ENCODE assay signal across 1 cellular context in genomic region chr22:42533638-42533977, GRCh38.
A peak's percentile ranks its signal among the peaks of the same experiment; 100 is the strongest.
TF ChIP-seq lines count a peak whose summit lies in the region.

No MANE protein-coding gene starts in this region.

TF ChIP-seq in HepG2, 621 proteins besides CTCF, POLR2A, EP300 and RAD21:
- no peak for TF ChIP-seq BRD4 (CRISPR knock-in tag; IDR thresholded peaks at IDR 0.05)
- TF ChIP-seq, protein P1, sequence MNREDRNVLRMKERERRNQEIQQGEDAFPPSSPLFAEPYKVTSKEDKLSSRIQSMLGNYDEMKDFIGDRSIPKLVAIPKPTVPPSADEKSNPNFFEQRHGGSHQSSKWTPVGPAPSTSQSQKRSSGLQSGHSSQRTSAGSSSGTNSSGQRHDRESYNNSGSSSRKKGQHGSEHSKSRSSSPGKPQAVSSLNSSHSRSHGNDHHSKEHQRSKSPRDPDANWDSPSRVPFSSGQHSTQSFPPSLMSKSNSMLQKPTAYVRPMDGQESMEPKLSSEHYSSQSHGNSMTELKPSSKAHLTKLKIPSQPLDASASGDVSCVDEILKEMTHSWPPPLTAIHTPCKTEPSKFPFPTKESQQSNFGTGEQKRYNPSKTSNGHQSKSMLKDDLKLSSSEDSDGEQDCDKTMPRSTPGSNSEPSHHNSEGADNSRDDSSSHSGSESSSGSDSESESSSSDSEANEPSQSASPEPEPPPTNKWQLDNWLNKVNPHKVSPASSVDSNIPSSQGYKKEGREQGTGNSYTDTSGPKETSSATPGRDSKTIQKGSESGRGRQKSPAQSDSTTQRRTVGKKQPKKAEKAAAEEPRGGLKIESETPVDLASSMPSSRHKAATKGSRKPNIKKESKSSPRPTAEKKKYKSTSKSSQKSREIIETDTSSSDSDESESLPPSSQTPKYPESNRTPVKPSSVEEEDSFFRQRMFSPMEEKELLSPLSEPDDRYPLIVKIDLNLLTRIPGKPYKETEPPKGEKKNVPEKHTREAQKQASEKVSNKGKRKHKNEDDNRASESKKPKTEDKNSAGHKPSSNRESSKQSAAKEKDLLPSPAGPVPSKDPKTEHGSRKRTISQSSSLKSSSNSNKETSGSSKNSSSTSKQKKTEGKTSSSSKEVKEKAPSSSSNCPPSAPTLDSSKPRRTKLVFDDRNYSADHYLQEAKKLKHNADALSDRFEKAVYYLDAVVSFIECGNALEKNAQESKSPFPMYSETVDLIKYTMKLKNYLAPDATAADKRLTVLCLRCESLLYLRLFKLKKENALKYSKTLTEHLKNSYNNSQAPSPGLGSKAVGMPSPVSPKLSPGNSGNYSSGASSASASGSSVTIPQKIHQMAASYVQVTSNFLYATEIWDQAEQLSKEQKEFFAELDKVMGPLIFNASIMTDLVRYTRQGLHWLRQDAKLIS (CRISPR knock-in tag; IDR thresholded peaks at IDR 0.05): no peak
- TF ChIP-seq POLR2G (IDR thresholded peaks at IDR 0.05; ENCODE audit: low read depth, low read length): 0 out of 2 replicates have a peak, but pooled peaks have one; percentile 26
- no peak for TF ChIP-seq ZBTB34 (CRISPR knock-in tag; IDR thresholded peaks at IDR 0.05)
- TF ChIP-seq SIN3A (IDR thresholded peaks at IDR 0.05; ENCODE audit: borderline replicate concordance, low read depth, low read length): no peak
- TF ChIP-seq YEATS4 (CRISPR knock-in tag; IDR thresholded peaks at IDR 0.05; ENCODE audit: borderline replicate concordance): 0 out of 2 replicates have a peak, but pooled peaks have one; percentile 34
- no peak for TF ChIP-seq UBTF (CRISPR knock-in tag; IDR thresholded peaks at IDR 0.05)
- no peak for TF ChIP-seq GRHL1 (CRISPR knock-in tag; conservative IDR thresholded peaks at IDR 0.05)
- TF ChIP-seq THRA (CRISPR knock-in tag; IDR thresholded peaks at IDR 0.05; ENCODE audit: borderline replicate concordance): 0 out of 2 replicates have a peak, but pooled peaks have one; percentile 39
- no peak for TF ChIP-seq ZFY (CRISPR knock-in tag; IDR thresholded peaks at IDR 0.05)
- TF ChIP-seq, protein P2, sequence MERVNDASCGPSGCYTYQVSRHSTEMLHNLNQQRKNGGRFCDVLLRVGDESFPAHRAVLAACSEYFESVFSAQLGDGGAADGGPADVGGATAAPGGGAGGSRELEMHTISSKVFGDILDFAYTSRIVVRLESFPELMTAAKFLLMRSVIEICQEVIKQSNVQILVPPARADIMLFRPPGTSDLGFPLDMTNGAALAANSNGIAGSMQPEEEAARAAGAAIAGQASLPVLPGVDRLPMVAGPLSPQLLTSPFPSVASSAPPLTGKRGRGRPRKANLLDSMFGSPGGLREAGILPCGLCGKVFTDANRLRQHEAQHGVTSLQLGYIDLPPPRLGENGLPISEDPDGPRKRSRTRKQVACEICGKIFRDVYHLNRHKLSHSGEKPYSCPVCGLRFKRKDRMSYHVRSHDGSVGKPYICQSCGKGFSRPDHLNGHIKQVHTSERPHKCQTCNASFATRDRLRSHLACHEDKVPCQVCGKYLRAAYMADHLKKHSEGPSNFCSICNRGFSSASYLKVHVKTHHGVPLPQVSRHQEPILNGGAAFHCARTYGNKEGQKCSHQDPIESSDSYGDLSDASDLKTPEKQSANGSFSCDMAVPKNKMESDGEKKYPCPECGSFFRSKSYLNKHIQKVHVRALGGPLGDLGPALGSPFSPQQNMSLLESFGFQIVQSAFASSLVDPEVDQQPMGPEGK (CRISPR knock-in tag; IDR thresholded peaks at IDR 0.05): no peak
- 0 out of 2 replicates have a peak, but pooled peaks have one; percentile 23 for TF ChIP-seq POGK (CRISPR knock-in tag; conservative IDR thresholded peaks at IDR 0.05)
- TF ChIP-seq, protein P3, sequence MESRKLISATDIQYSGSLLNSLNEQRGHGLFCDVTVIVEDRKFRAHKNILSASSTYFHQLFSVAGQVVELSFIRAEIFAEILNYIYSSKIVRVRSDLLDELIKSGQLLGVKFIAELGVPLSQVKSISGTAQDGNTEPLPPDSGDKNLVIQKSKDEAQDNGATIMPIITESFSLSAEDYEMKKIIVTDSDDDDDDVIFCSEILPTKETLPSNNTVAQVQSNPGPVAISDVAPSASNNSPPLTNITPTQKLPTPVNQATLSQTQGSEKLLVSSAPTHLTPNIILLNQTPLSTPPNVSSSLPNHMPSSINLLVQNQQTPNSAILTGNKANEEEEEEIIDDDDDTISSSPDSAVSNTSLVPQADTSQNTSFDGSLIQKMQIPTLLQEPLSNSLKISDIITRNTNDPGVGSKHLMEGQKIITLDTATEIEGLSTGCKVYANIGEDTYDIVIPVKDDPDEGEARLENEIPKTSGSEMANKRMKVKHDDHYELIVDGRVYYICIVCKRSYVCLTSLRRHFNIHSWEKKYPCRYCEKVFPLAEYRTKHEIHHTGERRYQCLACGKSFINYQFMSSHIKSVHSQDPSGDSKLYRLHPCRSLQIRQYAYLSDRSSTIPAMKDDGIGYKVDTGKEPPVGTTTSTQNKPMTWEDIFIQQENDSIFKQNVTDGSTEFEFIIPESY (CRISPR knock-in tag; IDR thresholded peaks at IDR 0.05): no peak
